Comparison of ENCODE assay signal across 20 cellular contexts in the genomic region with DNA sequence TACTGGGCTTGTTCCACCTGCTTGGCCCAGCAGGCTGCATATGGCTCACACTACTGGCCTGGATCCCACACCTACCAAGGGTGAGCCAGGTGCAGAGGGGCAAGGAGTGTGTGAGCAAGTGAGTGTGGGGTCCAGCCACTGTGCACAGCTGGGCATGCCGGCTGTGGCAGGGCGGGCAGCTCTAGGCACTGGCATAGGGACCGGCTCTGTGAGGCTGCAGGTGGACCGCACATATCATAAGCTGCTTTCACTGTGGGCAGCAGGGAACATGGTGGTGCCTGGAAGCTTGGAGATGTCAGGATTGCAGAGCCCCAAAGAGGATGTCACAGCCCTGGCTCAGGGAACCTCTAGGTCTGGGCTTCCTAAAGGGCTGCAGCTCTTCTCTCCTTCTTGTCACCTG.
"Had no signal": no experiment of that assay in that cellular context is flagged by ENCODE, and none has a peak within 500 bp of the region (broad histone marks: within the 10 kb centered on the region; RNA-seq: fewer than 3 reads in every experiment).

No MANE protein-coding gene starts in this region.

- H3K27ac Mint-ChIP-seq: IgD-negative memory B cell had no signal

- H3K4me3 Mint-ChIP-seq: IgD-negative memory B cell had no signal

- H3K4me2 ChIP-seq: KMS-11, SK-N-SH had no signal

- H3K9ac ChIP-seq: KMS-11, SK-N-SH had no signal

- H3K27ac ChIP-seq: HL-60, KMS-11 had no signal

- H3K9me3 ChIP-seq: SK-N-SH had no signal

- ATAC-seq: K562 had no signal

- DNase-seq: Kasumi-1, MM.1S, NCI-H1092 treated with DMSO at 0.1 percent for 48 hours, NCI-H1436 treated with DMSO at 0.1 percent for 48 hours, NCI-H1694, NCI-H187 treated with DMSO at 0.1 percent for 48 hours, NCI-H2029 treated with DMSO at 0.1 percent for 48 hours, NCI-H2171 treated with DMSO at 0.1 percent for 48 hours, NCI-H345, NCI-H446 treated with DMSO at 0.1 percent for 48 hours, NCI-H510A treated with DMSO at 0.1 percent for 48 hours, NCI-H526 treated with DMSO at 0.1 percent for 48 hours, NCI-H748 treated with DMSO at 0.1 percent for 48 hours, RPMI8226, SHP77, SK-N-SH had no signal

- H3K4me3 ChIP-seq: K562 had no signal
